In genomic region chr3:113977822-113978221, GRCh38 we compare ENCODE assay signal across 30 cellular contexts.
"Had no signal": no experiment of that assay in that cellular context is flagged by ENCODE, and none has a peak within 500 bp of the region (broad histone marks: within the 10 kb centered on the region; RNA-seq: fewer than 3 reads in every experiment).

No MANE protein-coding gene starts in this region.

- H3K4me3 Mint-ChIP-seq: dendritic cell treated with granulocyte-macrophage colony-stimulating factor and Interleukin-4, amounts not matched to agents 40 ng/mL and 50 ng/mL, for 4 days; endodermal cell; naive thymus-derived CD8-positive, alpha-beta T cell; nephron progenitor cell; type B pancreatic cell had no signal

- H3K9me3 ChIP-seq: colonic mucosa, prostate gland, testis had no signal

- H3K4me2 ChIP-seq: hepatocyte, smooth muscle cell had no signal

- H3K27ac ChIP-seq: colonic mucosa, epithelial cell of prostate, gastrocnemius medialis, heart left ventricle, hepatocyte, left lung, prostate gland, right atrium auricular region, testis, tibial artery had no signal

- H3K27ac Mint-ChIP-seq: dendritic cell treated with granulocyte-macrophage colony-stimulating factor and Interleukin-4, amounts not matched to agents 40 ng/mL and 50 ng/mL, for 4 days; endodermal cell; naive thymus-derived CD8-positive, alpha-beta T cell; nephron progenitor cell; type B pancreatic cell had no signal

- H3K4me3 ChIP-seq: colonic mucosa, gastrocnemius medialis, heart left ventricle, hepatocyte, left lung, prostate gland, right atrium auricular region, smooth muscle cell, testis, tibial artery had no signal

- DNase-seq: colonic mucosa; effector CD8-positive, alpha-beta T cell; endodermal cell; foreskin fibroblast; gastrocnemius medialis; heart left ventricle; left cardiac atrium; left lung; mesendoderm; midbrain; naive thymus-derived CD8-positive, alpha-beta T cell; nephron progenitor cell; nucleus accumbens; stimulated activated CD4-positive, alpha-beta T cell treated with anti-CD3 and anti-CD28 coated beads, Interleukin-12 subunit alpha, Interleukin-12 subunit beta, amount 100 ng/mL, for 4 hours; stimulated activated CD4-positive, alpha-beta T cell treated with anti-CD3 and anti-CD28 coated beads, Interleukin-1b, Interleukin-23, amount 100 ng/mL, for 48 hours; stimulated activated CD4-positive, alpha-beta T cell treated with anti-CD3 and anti-CD28 coated beads, Interleukin-4, amount 100 ng/mL, for 1 hour; stimulated activated CD8-positive, alpha-beta memory T cell treated with anti-CD3 and anti-CD28 coated beads, Interleukin-4, amount 100 ng/mL, for 48 hours; stimulated activated naive CD8-positive, alpha-beta T cell treated with anti-CD3 and anti-CD28 coated beads, Interleukin-15, Interleukin-2, amounts not matched to agents 100 U/mL and 50 U/mL, for 24 hours; substantia nigra; testis; tibial artery had no signal

- H3K4me1 Mint-ChIP-seq: endodermal cell, nephron progenitor cell had no signal

- H3K27me3 ChIP-seq: colonic mucosa, gastrocnemius medialis, heart left ventricle, hepatocyte, left lung, right atrium auricular region, testis, tibial artery had no signal

- ATAC-seq: esophagus mucosa; gastrocnemius medialis; heart left ventricle; left cardiac atrium; left lung; naive thymus-derived CD8-positive, alpha-beta T cell; sciatic nerve; stimulated activated naive CD8-positive, alpha-beta T cell treated with anti-CD3 and anti-CD28 coated beads, Interleukin-15, Interleukin-2, amounts not matched to agents 100 U/mL and 50 U/mL, for 24 hours had no signal

- H3K27me3 Mint-ChIP-seq: dendritic cell treated with granulocyte-macrophage colony-stimulating factor and Interleukin-4, amounts not matched to agents 40 ng/mL and 50 ng/mL, for 4 days; naive thymus-derived CD8-positive, alpha-beta T cell; type B pancreatic cell had no signal

- H3K36me3 ChIP-seq: colonic mucosa, gastrocnemius medialis, prostate gland had no signal

- H3K4me1 ChIP-seq: colonic mucosa, gastrocnemius medialis, heart left ventricle, left lung, prostate gland, right atrium auricular region, testis, tibial artery had no signal
